Comparison of ENCODE assay signal across 9 cellular contexts in the genomic region with DNA sequence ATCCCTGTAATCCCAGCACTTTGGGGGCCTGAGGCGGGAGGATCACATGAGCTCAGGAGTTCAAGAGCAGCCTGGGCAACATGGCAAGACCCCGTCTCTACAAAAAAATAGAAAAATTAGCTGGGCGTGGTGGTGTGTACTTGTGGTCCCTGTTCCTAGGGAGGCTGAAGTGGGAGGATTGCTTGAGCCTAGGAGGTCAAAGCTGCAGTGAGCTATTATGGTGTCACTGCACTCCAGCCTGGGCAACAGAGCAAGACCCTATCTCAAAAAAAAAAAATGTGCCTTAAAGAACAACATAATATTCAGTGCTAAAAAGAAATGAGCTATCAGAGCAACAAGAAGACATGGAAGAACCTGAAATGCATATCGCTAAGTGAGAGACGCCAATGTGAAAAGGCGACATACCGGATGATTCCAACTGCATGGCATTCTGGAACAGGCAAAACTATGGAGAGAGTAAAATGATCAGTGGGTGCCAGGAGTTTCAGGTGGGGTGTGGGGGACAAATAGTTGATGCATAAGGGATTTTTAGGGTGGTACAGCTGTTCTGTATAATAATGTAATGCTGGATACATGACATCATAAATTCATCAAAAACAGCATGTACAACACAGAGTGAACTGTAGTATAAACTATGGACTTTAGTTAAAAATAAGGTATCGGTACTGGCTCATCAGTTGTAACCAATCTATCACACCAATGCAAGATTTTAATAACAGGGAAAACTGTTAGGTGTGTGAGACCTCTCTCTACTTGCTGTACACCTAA.
A peak's percentile ranks its signal among the peaks of the same experiment; 100 is the strongest.
DNase-seq lines count a peak whose midpoint lies in the region; ATAC-seq lines count a peak whose summit lies in the region.
"Had no signal": no experiment of that assay in that cellular context is flagged by ENCODE, and none has a peak within 500 bp of the region (broad histone marks: within the 10 kb centered on the region; RNA-seq: fewer than 3 reads in every experiment).

No MANE protein-coding gene starts in this region.

- H3K36me3 Mint-ChIP-seq in activated naive CD4-positive, alpha-beta T cell treated with anti-CD3 and anti-CD28 coated beads for 36 hours (ENCODE audit: low read depth), result no peaks in the 10 kb centered on the region
- H3K36me3 Mint-ChIP-seq in activated naive CD4-positive, alpha-beta T cell treated with anti-CD3 and anti-CD28 coated beads, Interleukin-2, amount 50 U/mL, for 72 hours, result no peaks in the 10 kb centered on the region

- no peak overlapping the region for H3K4me3 ChIP-seq in thymus (ENCODE audit: low read length)

- ATAC-seq in activated naive CD4-positive, alpha-beta T cell treated with anti-CD3 and anti-CD28 coated beads, Interleukin-2, amount 50 U/mL, for 72 hours, result no peak
- ATAC-seq in GM21619 (IDR thresholded peaks at IDR 0.05; ENCODE audit: unreplicated experiment) (no peak), GM18502 (IDR thresholded peaks at IDR 0.05; ENCODE audit: poor library complexity, unreplicated experiment) (no peak), GM18873 (IDR thresholded peaks at IDR 0.05; ENCODE audit: low FRiP score, unreplicated experiment) (no peak)

- peak overlapping the region; percentile 79 for H3K27ac ChIP-seq in layer of hippocampus (ENCODE audit: low read depth, low read length)
- H3K27ac ChIP-seq in thymus (ENCODE audit: low read depth), result peak overlapping the region; percentile 85

- H3K4me1 ChIP-seq in thymus (ENCODE audit: control insufficient read depth, insufficient read depth, low read length), result peaks cover 52% of the 10 kb centered on the region

- CTCF ChIA-PET in activated naive CD4-positive, alpha-beta T cell treated with anti-CD3 and anti-CD28 coated beads for 36 hours (lab: Charles Lee), result interaction anchor here (0.6 to 9.0 kb wide), 14 partner anchors 13 to 447 kb away, joined by 3 to 64 read pairs (median 4); a partner anchor contains a TSS

- no peaks in the 10 kb centered on the region for H3K27me3 Mint-ChIP-seq in activated naive CD4-positive, alpha-beta T cell treated with anti-CD3 and anti-CD28 coated beads for 36 hours (ENCODE audit: low read depth)
- H3K27me3 Mint-ChIP-seq: progenitor cell of endocrine pancreas had no signal

- no peaks in the 10 kb centered on the region for H3K27me3 ChIP-seq in layer of hippocampus (ENCODE audit: control insufficient read depth, insufficient read depth, low read length)
- H3K27me3 ChIP-seq in thymus (ENCODE audit: control insufficient read depth, insufficient read depth), result no peaks in the 10 kb centered on the region

- peaks cover 68% of the 10 kb centered on the region for H3K4me1 Mint-ChIP-seq in activated naive CD4-positive, alpha-beta T cell treated with anti-CD3 and anti-CD28 coated beads for 36 hours (ENCODE audit: low read depth)

- WGBS in thymus, result 96% methylated on average over 8 of the region's 8 CpGs

- no peaks in the 10 kb centered on the region for H3K9me3 ChIP-seq in thymus (ENCODE audit: control insufficient read depth)

- H3K36me3 ChIP-seq in thymus (ENCODE audit: control insufficient read depth, insufficient read depth), result no peaks in the 10 kb centered on the region

- H3K4me3 Mint-ChIP-seq in activated naive CD4-positive, alpha-beta T cell treated with anti-CD3 and anti-CD28 coated beads for 36 hours, result peak overlapping the region; percentile 9

- intact Hi-C loops in activated naive CD4-positive, alpha-beta T cell treated with anti-CD3 and anti-CD28 coated beads for 36 hours (cut with micrococcal nuclease), result loop anchor here (1.0 kb wide), 1 partner anchor 182 kb away; no protein-coding TSS in a partner anchor

- H3K9me3 Mint-ChIP-seq in activated naive CD4-positive, alpha-beta T cell treated with anti-CD3 and anti-CD28 coated beads for 36 hours, result no peaks in the 10 kb centered on the region
- H3K9me3 Mint-ChIP-seq in activated naive CD4-positive, alpha-beta T cell treated with anti-CD3 and anti-CD28 coated beads, Interleukin-2, amount 50 U/mL, for 72 hours, result no peaks in the 10 kb centered on the region

- H3K27ac Mint-ChIP-seq in activated naive CD4-positive, alpha-beta T cell treated with anti-CD3 and anti-CD28 coated beads for 36 hours, result peak overlapping the region; percentile 85
- peak overlapping the region; percentile 72 to 76 for H3K27ac Mint-ChIP-seq in activated naive CD4-positive, alpha-beta T cell treated with anti-CD3 and anti-CD28 coated beads, Interleukin-2, amount 50 U/mL, for 72 hours

- no peak for DNase-seq in activated naive CD4-positive, alpha-beta T cell treated with anti-CD3 and anti-CD28 coated beads for 36 hours
- no peak for DNase-seq in activated naive CD4-positive, alpha-beta T cell treated with anti-CD3 and anti-CD28 coated beads, Interleukin-2, amount 50 U/mL, for 16 hours
- no peak for DNase-seq in activated naive CD4-positive, alpha-beta T cell treated with anti-CD3 and anti-CD28 coated beads, Interleukin-2, amount 50 U/mL, for 72 hours (ENCODE audit: low spot score in 2 of 2)
